In the genomic region with DNA sequence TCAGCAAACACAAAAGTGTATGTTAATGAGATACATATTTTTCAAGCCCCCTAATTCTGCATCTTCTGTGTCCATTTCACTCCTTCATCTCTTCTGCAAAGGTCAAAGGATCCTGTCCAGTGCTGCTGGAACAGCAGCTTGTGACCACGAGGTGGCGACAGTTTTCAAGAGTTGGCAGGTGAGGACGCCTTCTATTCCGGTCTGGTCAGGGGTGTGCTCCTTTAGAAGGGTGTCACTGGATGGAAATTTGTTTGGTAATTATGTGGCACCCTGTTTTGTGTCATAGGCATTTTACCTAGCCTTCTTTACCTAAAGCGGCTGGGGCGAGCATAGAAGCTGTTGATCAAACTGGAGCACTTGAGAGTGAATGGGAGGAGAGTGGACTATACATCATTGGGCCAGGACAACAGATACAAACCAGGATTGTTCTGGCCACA, we compare ENCODE assay signal across 8 cellular contexts. TPM values are rescaled to one million over a fixed set of nuclear protein-coding genes. Genes with fewer than 3 reads are reported as not detected.
DNase-seq lines count a peak whose midpoint lies in the region; ATAC-seq and TF ChIP-seq lines count a peak whose summit lies in the region.

No MANE protein-coding gene starts in this region.

- H3K36me3 ChIP-seq in adrenal gland (replicated peaks in 1 of 2) = no peaks in the 10 kb centered on the region

- peak; percentile 93 for ATAC-seq in GM21619 (IDR thresholded peaks at IDR 0.05; ENCODE audit: unreplicated experiment)
- ATAC-seq in left cardiac atrium = peak; percentile 92 to 95
- no peak for ATAC-seq in GM19328 (IDR thresholded peaks at IDR 0.05; ENCODE audit: unreplicated experiment)

- H3K27me3 ChIP-seq in adrenal gland = no peaks in the 10 kb centered on the region

- no peak overlapping the region for H3K27ac ChIP-seq in adrenal gland

- intact Hi-C loops in adrenal gland (cut with DNase I) = loop anchor here in 1 of 2 donors (2.0 kb wide), 1 partner anchor 352 kb away; no protein-coding TSS in a partner anchor
- intact Hi-C loops in left cardiac atrium (cut with DNase I) = loop anchor here in 1 of 2 donors (1.0 to 5.0 kb wide), 2 partner anchors 352 to 433 kb away; no protein-coding TSS in a partner anchor

- TF ChIP-seq CTCF in LNCaP clone FGC (IDR thresholded peaks at IDR 0.05; ENCODE audit: control insufficient read depth, extremely low read depth, insufficient read depth) (peak; percentile 96), adrenal gland (IDR thresholded peaks at IDR 0.05) (peak; percentile 70 to 93 (median 86))

- H3K4me1 ChIP-seq in adrenal gland (replicated peaks in 1 of 2) = peaks cover 0 to 8% of the 10 kb centered on the region in 2 donors

- H3K9me3 ChIP-seq in adrenal gland (replicated peaks in 1 of 3) = no peaks in the 10 kb centered on the region

- TF ChIP-seq POLR2A in adrenal gland (IDR thresholded peaks at IDR 0.05) = no peak

- 18 to 28% (median 25%) methylated on average over 6 of the region's 6 CpGs for WGBS in adrenal gland, 4 donors

- H3K4me3 ChIP-seq in LNCaP clone FGC (ENCODE audit: low read depth, low read length) = no peak overlapping the region
- H3K4me3 ChIP-seq in adrenal gland = no peak overlapping the region

- DNase-seq in DMS153 (lab: John Stamatoyannopoulos, UW) (peak; percentile 28), LNCaP clone FGC (ENCODE audit: low read depth) (no peak), T-helper 1 cell (peak; percentile 41 to 75 (median 65)), adrenal gland (peak; percentile 69 to 88 (median 76)), left cardiac atrium (peak; percentile 84), retina (peak; percentile 76)

RNA-seq across cellular contexts. Expression of a gene that starts 32.9 kb away (rescaled TPM):
- total RNA-seq in adrenal gland (1 to 10 TPM in 2 of 8 donors, under 1 TPM in 5, not detected in 1; 0.07 to 1.7 (median 0.81) TPM), left cardiac atrium (under 1 TPM in 1 of 2 donors, not detected in 1; 0.09 TPM)
- 1 to 10 TPM in 1 of 3 donors, under 1 TPM in 2; 0.09 to 1.7 (median 0.34) TPM for polyA plus RNA-seq in adrenal gland

RNA-seq across cellular contexts. Expression of a gene that starts 50.8 kb away (rescaled TPM):
- 10 to 100 TPM in 1 of 8 donors, 1 to 10 TPM in 7; 4.3 to 11.5 (median 6.7) TPM for total RNA-seq in adrenal gland
- polyA plus RNA-seq in adrenal gland = 1 to 10 TPM; 1.9 to 7.3 (median 2.6) TPM
- total RNA-seq in left cardiac atrium = 10 to 100 TPM; 10.9 to 11.3 TPM
